37 cellular contexts compared by ENCODE assay signal in genomic region chr1:118809586-118809985, GRCh38.
"Had no signal": no experiment of that assay in that cellular context is flagged by ENCODE, and none has a peak within 500 bp of the region (broad histone marks: within the 10 kb centered on the region; RNA-seq: fewer than 3 reads in every experiment).

No MANE protein-coding gene starts in this region.

- H3K4me1 ChIP-seq: adrenal gland, body of pancreas, breast epithelium had no signal

- H3K4me3 Mint-ChIP-seq: activated CD4-positive, alpha-beta memory T cell treated with anti-CD3 and anti-CD28 coated beads, Interleukin-2, amount 10 ng/mL, durations not matched to agents 7 days and 5 days; activated CD4-positive, alpha-beta T cell treated with anti-CD3 and anti-CD28 coated beads for 36 hours; activated CD4-positive, alpha-beta T cell treated with anti-CD3 and anti-CD28 coated beads, Interleukin-2, amount 10 ng/mL, durations not matched to agents 7 days and 5 days; activated CD8-positive, alpha-beta memory T cell treated with anti-CD3 and anti-CD28 coated beads, Interleukin-2, amount 10 ng/mL, durations not matched to agents 7 days and 5 days; activated CD8-positive, alpha-beta T cell treated with anti-CD3 and anti-CD28 coated beads, Interleukin-2, amount 10 ng/mL, durations not matched to agents 7 days and 5 days; activated naive CD4-positive, alpha-beta T cell treated with anti-CD3 and anti-CD28 coated beads for 36 hours; activated naive CD8-positive, alpha-beta T cell treated with anti-CD3 and anti-CD28 coated beads for 36 hours; activated T-cell treated with anti-CD3 and anti-CD28 coated beads, Interleukin-2, amount 50 U/mL, for 24 hours; activated T-cell treated with anti-CD3 and anti-CD28 coated beads, Interleukin-2, amount 50 U/mL, for 72 hours; activated T-helper 1 cell treated with anti-CD3 and anti-CD28 coated beads, Interleukin-12 subunit alpha, Interleukin-12 subunit beta, Interleukin-2, Interleukin-4 antibody, amounts not matched to agents 30 ng/mL and 10 ng/mL and 1 ng/mL, durations not matched to agents 14 hours and 24 hours and 36 hours; activated T-helper 17 cell treated with anti-CD3 and anti-CD28 coated beads, Interleukin-2, amount 50 U/mL, for 72 hours; T-helper 1 cell treated with Interleukin-12 subunit alpha and Interleukin-12 subunit beta and Interleukin-4 antibody, amounts not matched to agents 30 μg/mL and 1 μg/mL, for 36 hours; T-helper 2 cell treated with Interferon-gamma antibody and Interleukin-4, amounts not matched to agents 5 μg/mL and 100 μg/mL, for 36 hours; WTC11 had no signal

- H3K36me3 Mint-ChIP-seq: activated CD8-positive, alpha-beta memory T cell treated with anti-CD3 and anti-CD28 coated beads, Interleukin-2, amount 10 ng/mL, durations not matched to agents 7 days and 5 days; activated naive CD8-positive, alpha-beta T cell treated with anti-CD3 and anti-CD28 coated beads for 36 hours; WTC11 had no signal

- H3K36me3 ChIP-seq: adrenal gland, brain microvascular endothelial cell, breast epithelium had no signal

- H3K9me3 Mint-ChIP-seq: T-helper 1 cell treated with Interleukin-12 subunit alpha and Interleukin-12 subunit beta and Interleukin-4 antibody, amounts not matched to agents 30 μg/mL and 1 μg/mL, for 36 hours had no signal

- DNase-seq: activated CD4-positive, alpha-beta memory T cell treated with anti-CD3 and anti-CD28 coated beads, Interleukin-2, amount 10 ng/mL, durations not matched to agents 7 days and 5 days; activated CD4-positive, alpha-beta T cell treated with anti-CD3 and anti-CD28 coated beads for 1 hour; activated CD4-positive, alpha-beta T cell treated with anti-CD3 and anti-CD28 coated beads for 36 hours; activated CD4-positive, alpha-beta T cell treated with anti-CD3 and anti-CD28 coated beads for 48 hours; activated CD4-positive, alpha-beta T cell treated with anti-CD3 and anti-CD28 coated beads, Interleukin-2, amount 10 ng/mL, durations not matched to agents 7 days and 5 days; activated CD4-positive, alpha-beta T cell treated with anti-CD3 and anti-CD28 coated beads, Interleukin-2, amount 50 U/mL, for 48 hours; activated CD4-positive, CD25-positive, alpha-beta regulatory T cell; activated CD8-positive, alpha-beta memory T cell treated with anti-CD3 and anti-CD28 coated beads for 24 hours; activated CD8-positive, alpha-beta memory T cell treated with anti-CD3 and anti-CD28 coated beads, Interleukin-2, amount 10 ng/mL, durations not matched to agents 7 days and 5 days; activated CD8-positive, alpha-beta memory T cell treated with anti-CD3 and anti-CD28 coated beads, Interleukin-2, amount 50 U/mL, for 48 hours; activated CD8-positive, alpha-beta T cell treated with anti-CD3 and anti-CD28 coated beads, Interleukin-2, amount 10 ng/mL, durations not matched to agents 7 days and 5 days; activated effector memory CD4-positive, alpha-beta T cell treated with anti-CD3 and anti-CD28 coated beads, Interleukin-2, amount 50 U/mL, for 16 hours; activated gamma-delta T cell treated with Interleukin-2 at 50 U/mL for 16 hours; activated naive CD4-positive, alpha-beta T cell; activated naive CD4-positive, alpha-beta T cell treated with anti-CD3 and anti-CD28 coated beads for 36 hours; activated naive CD4-positive, alpha-beta T cell treated with anti-CD3 and anti-CD28 coated beads, Interleukin-2, amount 50 U/mL, for 16 hours; activated naive CD8-positive, alpha-beta T cell treated with anti-CD3 and anti-CD28 coated beads for 36 hours; activated T-cell treated with anti-CD3 and anti-CD28 coated beads, Interleukin-2, amount 50 U/mL, for 24 hours; activated T-cell treated with anti-CD3 and anti-CD28 coated beads, Interleukin-2, amount 50 U/mL, for 72 hours; adrenal gland; amniotic stem cell; aorta; body of pancreas; brain microvascular endothelial cell; central memory CD4-positive, alpha-beta T cell; T-helper 1 cell; T-helper 2 cell; T-helper 9 cell had no signal

- H3K27ac ChIP-seq: adrenal gland, body of pancreas, brain microvascular endothelial cell, breast epithelium, VCaP had no signal

- H3K9me3 ChIP-seq: adrenal gland, breast epithelium had no signal

- H3K4me3 ChIP-seq: adrenal gland, body of pancreas, breast epithelium had no signal

- H3K27ac Mint-ChIP-seq: activated CD4-positive, alpha-beta memory T cell treated with anti-CD3 and anti-CD28 coated beads, Interleukin-2, amount 10 ng/mL, durations not matched to agents 7 days and 5 days; activated CD4-positive, alpha-beta T cell treated with anti-CD3 and anti-CD28 coated beads for 36 hours; activated CD4-positive, alpha-beta T cell treated with anti-CD3 and anti-CD28 coated beads, Interleukin-2, amount 10 ng/mL, durations not matched to agents 7 days and 5 days; activated CD8-positive, alpha-beta memory T cell treated with anti-CD3 and anti-CD28 coated beads, Interleukin-2, amount 10 ng/mL, durations not matched to agents 7 days and 5 days; activated CD8-positive, alpha-beta T cell treated with anti-CD3 and anti-CD28 coated beads, Interleukin-2, amount 10 ng/mL, durations not matched to agents 7 days and 5 days; activated naive CD4-positive, alpha-beta T cell treated with anti-CD3 and anti-CD28 coated beads for 36 hours; activated naive CD4-positive, alpha-beta T cell treated with anti-CD3 and anti-CD28 coated beads, Interleukin-2, amount 50 U/mL, for 72 hours; activated naive CD8-positive, alpha-beta T cell treated with anti-CD3 and anti-CD28 coated beads for 36 hours; activated T-cell treated with anti-CD3 and anti-CD28 coated beads, Interleukin-2, amount 50 U/mL, for 24 hours; activated T-cell treated with anti-CD3 and anti-CD28 coated beads, Interleukin-2, amount 50 U/mL, for 72 hours; activated T-helper 1 cell treated with anti-CD3 and anti-CD28 coated beads, Interleukin-12 subunit alpha, Interleukin-12 subunit beta, Interleukin-2, Interleukin-4 antibody, amounts not matched to agents 30 ng/mL and 10 ng/mL and 1 ng/mL, durations not matched to agents 14 hours and 24 hours and 36 hours; activated T-helper 17 cell treated with anti-CD3 and anti-CD28 coated beads, Interleukin-2, amount 50 U/mL, for 72 hours; T-helper 1 cell treated with Interleukin-12 subunit alpha and Interleukin-12 subunit beta and Interleukin-4 antibody, amounts not matched to agents 30 μg/mL and 1 μg/mL, for 36 hours; T-helper 2 cell treated with Interferon-gamma antibody and Interleukin-4, amounts not matched to agents 5 μg/mL and 100 μg/mL, for 36 hours; WTC11 had no signal

- H3K4me1 Mint-ChIP-seq: activated CD4-positive, alpha-beta memory T cell treated with anti-CD3 and anti-CD28 coated beads, Interleukin-2, amount 10 ng/mL, durations not matched to agents 7 days and 5 days; activated CD4-positive, alpha-beta T cell treated with anti-CD3 and anti-CD28 coated beads for 36 hours; activated CD4-positive, alpha-beta T cell treated with anti-CD3 and anti-CD28 coated beads, Interleukin-2, amount 10 ng/mL, durations not matched to agents 7 days and 5 days; activated CD8-positive, alpha-beta memory T cell treated with anti-CD3 and anti-CD28 coated beads, Interleukin-2, amount 10 ng/mL, durations not matched to agents 7 days and 5 days; activated naive CD8-positive, alpha-beta T cell treated with anti-CD3 and anti-CD28 coated beads for 36 hours; activated T-helper 17 cell treated with anti-CD3 and anti-CD28 coated beads, Interleukin-2, amount 50 U/mL, for 72 hours had no signal

- H3K27me3 ChIP-seq: body of pancreas, brain microvascular endothelial cell, breast epithelium had no signal

- ATAC-seq: activated CD4-positive, alpha-beta T cell treated with anti-CD3 and anti-CD28 coated beads for 36 hours; activated CD4-positive, CD25-positive, alpha-beta regulatory T cell treated with anti-CD3 and anti-CD28 coated beads, Interleukin-2, amount 50 U/mL, for 24 hours; activated CD8-positive, alpha-beta memory T cell treated with anti-CD3 and anti-CD28 coated beads, Interleukin-2, amount 10 ng/mL, durations not matched to agents 7 days and 5 days; activated CD8-positive, alpha-beta T cell treated with anti-CD3 and anti-CD28 coated beads, Interleukin-2, amount 10 ng/mL, durations not matched to agents 7 days and 5 days; activated naive CD4-positive, alpha-beta T cell treated with anti-CD3 and anti-CD28 coated beads, Interleukin-2, amount 50 U/mL, for 72 hours; activated T-cell treated with anti-CD3 and anti-CD28 coated beads, Interleukin-2, amount 50 U/mL, for 72 hours; activated T-helper 17 cell treated with anti-CD3 and anti-CD28 coated beads, Interleukin-2, amount 50 U/mL, for 72 hours; body of pancreas; WTC11 had no signal
